ENCODE assay signal across 8 cellular contexts in the genomic region with DNA sequence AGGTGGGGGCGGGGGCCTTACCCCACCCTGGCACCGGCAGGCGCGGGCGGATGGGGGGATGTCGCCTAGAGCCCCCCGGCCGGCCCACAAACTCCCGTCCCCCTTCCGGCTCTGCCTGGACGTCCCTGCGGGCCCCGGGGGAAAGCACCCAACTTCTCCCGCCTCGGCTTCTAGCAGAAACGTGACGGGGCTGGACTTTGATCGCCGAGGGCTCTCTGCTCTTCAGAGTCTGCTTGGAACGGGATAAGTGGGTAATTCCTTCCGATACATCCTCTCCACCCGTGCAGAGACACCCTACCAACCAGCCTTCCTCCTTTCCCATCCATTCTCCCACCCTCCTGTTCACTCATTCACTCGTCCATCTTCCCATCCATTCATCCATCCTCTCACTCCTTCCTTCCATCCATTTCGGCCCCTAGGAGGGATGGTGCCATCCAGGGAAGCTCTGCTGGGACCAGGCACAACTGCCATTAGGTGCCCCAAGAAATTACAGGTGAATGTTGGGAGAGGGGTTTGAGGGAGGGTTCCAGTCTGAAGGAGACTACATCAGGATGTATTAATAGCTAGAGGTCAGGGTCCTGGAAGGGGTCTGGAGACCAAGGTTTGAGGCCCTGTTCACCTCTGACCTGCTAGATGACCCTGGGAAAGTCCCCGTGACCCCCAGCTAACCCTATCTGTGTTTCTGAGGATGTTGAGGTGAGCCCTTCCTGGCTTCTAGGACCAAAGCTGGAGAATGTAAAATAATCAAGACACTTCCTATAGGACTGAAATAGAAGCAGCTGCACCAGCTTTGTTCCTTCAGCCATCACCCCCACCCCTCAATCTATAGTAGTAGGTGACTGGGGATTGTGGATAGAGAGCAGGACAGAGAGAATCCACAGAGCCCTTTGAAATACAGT. TPM values are rescaled to one million over a fixed set of nuclear protein-coding genes. Genes with fewer than 3 reads are reported as not detected.
DNase-seq lines count a peak whose midpoint lies in the region; ATAC-seq and TF ChIP-seq lines count a peak whose summit lies in the region.

No MANE protein-coding gene starts in this region.

- no peak for TF ChIP-seq CTCF in OCI-LY3 (IDR thresholded peaks at IDR 0.05; ENCODE audit: low read depth, low read length)
- TF ChIP-seq CTCF in esophagus squamous epithelium (IDR thresholded peaks at IDR 0.05) = no peak

- WGBS in esophagus squamous epithelium, 2 donors = 7 to 8% methylated on average over 13 to 17 of the region's 25 CpGs

- H3K4me3 ChIP-seq in OCI-LY3 (ENCODE audit: low read length) (peak overlapping the region; percentile 92), esophagus squamous epithelium (peak overlapping the region; percentile 38 to 74 (median 56))

- peaks cover 15% of the 10 kb centered on the region for H3K36me3 ChIP-seq in OCI-LY3 (replicated peaks; ENCODE audit: low read depth, low read length)
- H3K36me3 ChIP-seq in esophagus squamous epithelium = no peaks in the 10 kb centered on the region

- peak overlapping the region; percentile 52 for H2AFZ ChIP-seq in OCI-LY3 (ENCODE audit: low read depth, low read length)

- peak overlapping the region; percentile 96 for H3K9ac ChIP-seq in OCI-LY3 (ENCODE audit: low read length)

- H3K27me3 ChIP-seq in OCI-LY3 (ENCODE audit: low read depth, low read length) = no peaks in the 10 kb centered on the region
- peaks cover 0 to 43% (median 5%) of the 10 kb centered on the region in 4 donors for H3K27me3 ChIP-seq in esophagus squamous epithelium

- ATAC-seq in HG03175 (IDR thresholded peaks at IDR 0.05; ENCODE audit: unreplicated experiment) = no peak

- no peaks in the 10 kb centered on the region for H4K20me1 ChIP-seq in OCI-LY3 (ENCODE audit: insufficient read depth, low read length)

- peak overlapping the region; percentile 95 for H3K4me2 ChIP-seq in OCI-LY3 (ENCODE audit: low read length)

- no peak for TF ChIP-seq POLR2A in esophagus squamous epithelium (IDR thresholded peaks at IDR 0.05)

- H3K4me1 ChIP-seq in OCI-LY3 (ENCODE audit: low read length) (peaks cover 43% of the 10 kb centered on the region), esophagus squamous epithelium (peaks cover 5 to 23% (median 6%) of the 10 kb centered on the region in 3 donors)

- peak; percentile 7 for DNase-seq in DMS53 treated with DMSO at 0.1 percent for 48 hours (lab: John Stamatoyannopoulos, UW; ENCODE audit: unreplicated experiment)
- DNase-seq in esophagus squamous epithelium (lab: John Stamatoyannopoulos, UW) = no peak
- peak; percentile 10 for DNase-seq in posterior vena cava (ENCODE audit: low spot score)
- DNase-seq in DMS114 treated with DMSO at 0.1 percent for 48 hours (lab: John Stamatoyannopoulos, UW; ENCODE audit: unreplicated experiment) = no peak
- no peak for DNase-seq in stimulated activated CD4-positive, alpha-beta T cell treated with anti-CD3 and anti-CD28 coated beads, Interleukin-2, amount 100 ng/mL, for 24 hours
- DNase-seq in iPS-NIHi7 (ENCODE audit: extremely low spot score) = no peak

- intact Hi-C loops in esophagus squamous epithelium (cut with DNase I) = no loop called here
- intact Hi-C loops in posterior vena cava (cut with DNase I) = no loop called here

- H3K9me3 ChIP-seq in OCI-LY3 (ENCODE audit: insufficient read depth, low read length) (no peaks in the 10 kb centered on the region), esophagus squamous epithelium (no peaks in the 10 kb centered on the region)

- peaks cover 36% of the 10 kb centered on the region for H3K79me2 ChIP-seq in OCI-LY3 (ENCODE audit: low read length)

- peak overlapping the region; percentile 93 for H3K27ac ChIP-seq in OCI-LY3 (ENCODE audit: low read length)
- peak overlapping the region in 3 of 4 donors; percentile 27 to 66 (median 51) for H3K27ac ChIP-seq in esophagus squamous epithelium

RNA-seq across cellular contexts. Expression of gene TTLL9, which starts 0.5 kb away (rescaled TPM):
- total RNA-seq in esophagus squamous epithelium = under 1 TPM in 2 of 4 donors, not detected in 2; 0.09 to 0.38 TPM
- under 1 TPM; 0.14 to 0.19 TPM for total RNA-seq in posterior vena cava

RNA-seq across cellular contexts. Expression of gene DUSP15, which starts 0.6 kb away (rescaled TPM):
- total RNA-seq in esophagus squamous epithelium (under 1 TPM; 0.32 to 0.44 (median 0.38) TPM), posterior vena cava (1 to 10 TPM in 1 of 2 donors, under 1 TPM in 1; 0.90 to 1.0 TPM)

RNA-seq across cellular contexts. Expression of gene FOXS1, which starts 25.5 kb away (rescaled TPM):
- under 1 TPM in 2 of 4 donors, not detected in 2; 0.32 to 0.38 TPM for total RNA-seq in esophagus squamous epithelium
- 1 to 10 TPM; 2.8 to 5.0 TPM for total RNA-seq in posterior vena cava

RNA-seq across cellular contexts. Expression of gene MYLK2, which starts 51.8 kb away (rescaled TPM):
- total RNA-seq in esophagus squamous epithelium (under 1 TPM in 1 of 4 donors, not detected in 3; 0.38 TPM), posterior vena cava (not detected)

Comparison
In these comparisons a context has a peak if more than half of its experiments do, and no peak if none do; other contexts are left out.
1. DNase-seq: peak in DMS53 treated with DMSO at 0.1 percent for 48 hours (single experiment) and posterior vena cava (single experiment); none in esophagus squamous epithelium (single experiment), DMS114 treated with DMSO at 0.1 percent for 48 hours (single experiment), stimulated activated CD4-positive, alpha-beta T cell treated with anti-CD3 and anti-CD28 coated beads, Interleukin-2, amount 100 ng/mL, for 24 hours (0 of 2) and iPS-NIHi7 (single experiment).